ENCODE assay signal across 9 cellular contexts in the genomic region with DNA sequence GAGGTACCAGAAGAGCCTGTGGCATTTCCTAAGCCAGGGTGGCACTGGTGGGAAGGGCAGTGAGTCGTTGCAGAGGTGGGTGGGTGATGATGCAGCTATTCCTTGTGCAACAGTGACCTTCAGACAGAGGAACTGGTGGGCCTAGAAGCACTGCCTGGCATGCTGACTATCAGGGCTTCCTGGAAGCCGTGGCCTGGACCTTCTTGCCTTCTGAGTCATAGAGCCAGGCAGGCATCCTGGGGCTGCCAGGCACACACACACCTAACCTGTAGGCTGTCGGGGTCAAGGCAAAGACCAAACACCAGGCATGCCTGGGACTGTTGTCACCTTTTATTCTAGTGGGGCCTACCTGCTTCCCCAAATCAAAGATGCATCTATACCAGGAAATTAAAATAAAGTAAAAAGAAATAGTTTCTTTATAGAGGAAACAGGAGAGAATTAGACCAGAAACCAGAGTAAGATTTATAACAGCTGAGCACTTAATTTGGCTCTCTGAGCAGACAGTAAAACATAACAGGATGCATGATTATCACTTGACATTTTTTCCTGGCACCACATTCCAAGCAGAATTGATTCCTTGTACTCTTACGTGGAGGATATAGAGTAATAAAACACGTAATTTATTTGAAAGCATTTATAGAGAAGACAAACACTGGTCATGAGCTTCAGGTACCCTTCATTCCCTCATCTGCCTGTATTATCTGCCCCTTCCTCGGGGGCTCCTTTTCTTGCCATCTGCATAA. TPM values are rescaled to one million over a fixed set of nuclear protein-coding genes. Genes with fewer than 3 reads are reported as not detected.
DNase-seq lines count a peak whose midpoint lies in the region; ATAC-seq, FAIRE-seq and TF ChIP-seq lines count a peak whose summit lies in the region.
"Had no signal": no experiment of that assay in that cellular context is flagged by ENCODE, and none has a peak within 500 bp of the region (broad histone marks: within the 10 kb centered on the region; RNA-seq: fewer than 3 reads in every experiment).

No MANE protein-coding gene starts in this region.

- H3K36me3 ChIP-seq in PC-9 (ENCODE audit: low read depth): peaks cover 18% of the 10 kb centered on the region
- H3K36me3 ChIP-seq in bronchial epithelial cell (ENCODE audit: control insufficient read depth, insufficient read depth, low read length): peaks cover 8% of the 10 kb centered on the region

- CTCF ChIA-PET in PC-9 (lab: Charles Lee): no interaction called here

- no peak overlapping the region for H3K4me3 ChIP-seq in PC-9
- H3K4me3 ChIP-seq in bronchial epithelial cell (ENCODE audit: low read depth, low read length): no peak overlapping the region

- intact Hi-C loops in PC-9 (cut with micrococcal nuclease; ENCODE audit: unreplicated experiment): loop anchor here (2.0 kb wide), 2 partner anchors 39 to 65 kb away; no protein-coding TSS in a partner anchor

- H3K27me3 ChIP-seq in PC-9 (ENCODE audit: insufficient read depth, low read depth): no peaks in the 10 kb centered on the region
- no peaks in the 10 kb centered on the region for H3K27me3 ChIP-seq in bronchial epithelial cell (ENCODE audit: control insufficient read depth, insufficient read depth, low read length)

- peak; percentile 55 for DNase-seq in AG08396 (ENCODE audit: low spot score)
- DNase-seq in PC-9: peak; percentile 79 to 94
- DNase-seq in bronchial epithelial cell (ENCODE audit: low read depth): peak; percentile 84
- no peak for DNase-seq in naive thymus-derived CD8-positive, alpha-beta T cell
- no peak for DNase-seq in iPS-NIHi7 (ENCODE audit: extremely low spot score)
- DNase-seq in DMS53 (lab: John Stamatoyannopoulos, UW): no peak
- DNase-seq in osteocyte (ENCODE audit: extremely low spot score, unreplicated experiment): no peak
- DNase-seq: activated gamma-delta T cell had no signal

- no peaks in the 10 kb centered on the region for H4K20me1 ChIP-seq in PC-9 (ENCODE audit: insufficient read depth)

- peak overlapping the region; percentile 35 to 93 (median 84) for H3K27ac Mint-ChIP-seq in naive thymus-derived CD8-positive, alpha-beta T cell
- no peak overlapping the region for H3K27ac Mint-ChIP-seq in osteocyte (ENCODE audit: unreplicated experiment)

- no TSS peak for BruUV-seq in PC-9 (replicated peaks; lab: Mats Ljungman, UMichigan)

- TF ChIP-seq CTCF in PC-9 (conservative IDR thresholded peaks at IDR 0.05) (no peak), bronchial epithelial cell (IDR thresholded peaks at IDR 0.05; ENCODE audit: insufficient read depth, low read length, severe bottlenecking) (no peak), osteocyte (IDR thresholded peaks at IDR 0.05) (no peak)

- H3K9me3 ChIP-seq in PC-9 (ENCODE audit: insufficient read depth, low read depth): no peaks in the 10 kb centered on the region

- H3K4me1 ChIP-seq in PC-9 (replicated peaks; ENCODE audit: insufficient read depth): peaks cover 29% of the 10 kb centered on the region

- H3K79me2 ChIP-seq in PC-9 (ENCODE audit: low read depth): peaks cover 4% of the 10 kb centered on the region

- no peak overlapping the region for H2AFZ ChIP-seq in PC-9

- H3K27ac ChIP-seq in PC-9: peak overlapping the region; percentile 72

- H3K36me3 Mint-ChIP-seq in naive thymus-derived CD8-positive, alpha-beta T cell: peaks cover 3 to 79% (median 18%) of the 10 kb centered on the region in 3 donors
- H3K36me3 Mint-ChIP-seq in osteocyte (ENCODE audit: unreplicated experiment): peaks cover 31% of the 10 kb centered on the region

- no peak overlapping the region for H3K4me3 Mint-ChIP-seq in naive thymus-derived CD8-positive, alpha-beta T cell
- H3K4me3 Mint-ChIP-seq in osteocyte (ENCODE audit: unreplicated experiment): no peak overlapping the region

- FAIRE-seq in bronchial epithelial cell (lab: Jason Lieb, UNC): no peak

- H3K27me3 Mint-ChIP-seq in naive thymus-derived CD8-positive, alpha-beta T cell: no peaks in the 10 kb centered on the region
- H3K27me3 Mint-ChIP-seq in osteocyte (ENCODE audit: unreplicated experiment): no peaks in the 10 kb centered on the region

- H3K4me1 Mint-ChIP-seq in naive thymus-derived CD8-positive, alpha-beta T cell: peaks cover 18 to 69% (median 39%) of the 10 kb centered on the region in 4 donors
- peaks cover 2% of the 10 kb centered on the region for H3K4me1 Mint-ChIP-seq in osteocyte (ENCODE audit: unreplicated experiment)

- peak; percentile 37 to 52 for ATAC-seq in naive thymus-derived CD8-positive, alpha-beta T cell
- no peak for ATAC-seq in GM18502 (IDR thresholded peaks at IDR 0.05; ENCODE audit: poor library complexity, unreplicated experiment)

- H3K9me3 Mint-ChIP-seq in naive thymus-derived CD8-positive, alpha-beta T cell: no peaks in the 10 kb centered on the region
- no peaks in the 10 kb centered on the region for H3K9me3 Mint-ChIP-seq in osteocyte (ENCODE audit: unreplicated experiment)

- POLR2A ChIA-PET in PC-9 (lab: Charles Lee; ENCODE audit: unreplicated experiment): interaction anchor here (0.7 kb wide), 1 partner anchor 685 kb away, joined by 4 read pairs; no protein-coding TSS in a partner anchor
- POLR2A ChIA-PET in naive thymus-derived CD8-positive, alpha-beta T cell (lab: Charles Lee): interaction anchor here (0.6 kb wide), 1 partner anchor 23 kb away, joined by 4 read pairs; no protein-coding TSS in a partner anchor

- peaks cover 41% of the 10 kb centered on the region; the same call in 1 of the 2 replicates for H3F3A ChIP-seq in PC-9 (ENCODE audit: insufficient read depth, low read depth)

- H3K4me2 ChIP-seq in PC-9: peak overlapping the region; percentile 50

- no peaks in the 10 kb centered on the region for H3K9me2 ChIP-seq in PC-9 (ENCODE audit: insufficient read depth)

RNA-seq across cellular contexts. Expression of gene NANS, which starts 25.1 kb away (rescaled TPM):
- 74.6 and 84.9 TPM in 2 replicates for total RNA-seq in PC-9 (2021)
- total RNA-seq in bronchial epithelial cell: 98.8 and 118 TPM in 2 replicates
- 10 to 100 TPM; 15.0 to 15.7 TPM for total RNA-seq in naive thymus-derived CD8-positive, alpha-beta T cell
- polyA plus RNA-seq in naive thymus-derived CD8-positive, alpha-beta T cell: 10 to 100 TPM; 28.9 to 32.4 (median 30.9) TPM
- 43.4 and 43.9 TPM in 2 replicates for total RNA-seq in osteocyte

RNA-seq across cellular contexts. Expression of gene TRIM14, which starts 37.4 kb away (rescaled TPM):
- total RNA-seq in PC-9 (2021) (18.1 and 20.2 TPM in 2 replicates), bronchial epithelial cell (1.8 and 5.8 TPM in 2 replicates), osteocyte (0.48 and 0.76 TPM in 2 replicates)
- total RNA-seq in naive thymus-derived CD8-positive, alpha-beta T cell: 10 to 100 TPM; 76.9 to 78.1 TPM
- polyA plus RNA-seq in naive thymus-derived CD8-positive, alpha-beta T cell: 10 to 100 TPM; 48.7 to 84.0 (median 68.4) TPM

Comparison
In these comparisons a context has a peak if more than half of its experiments do, and no peak if none do; other contexts are left out.
1. DNase-seq: peak in AG08396 (single experiment), PC-9 (2 of 2) and bronchial epithelial cell (single experiment); none in naive thymus-derived CD8-positive, alpha-beta T cell (0 of 10), iPS-NIHi7 (single experiment), DMS53 (single experiment) and osteocyte (single experiment).